Comparison of ENCODE assay signal across 22 cellular contexts in the genomic region with DNA sequence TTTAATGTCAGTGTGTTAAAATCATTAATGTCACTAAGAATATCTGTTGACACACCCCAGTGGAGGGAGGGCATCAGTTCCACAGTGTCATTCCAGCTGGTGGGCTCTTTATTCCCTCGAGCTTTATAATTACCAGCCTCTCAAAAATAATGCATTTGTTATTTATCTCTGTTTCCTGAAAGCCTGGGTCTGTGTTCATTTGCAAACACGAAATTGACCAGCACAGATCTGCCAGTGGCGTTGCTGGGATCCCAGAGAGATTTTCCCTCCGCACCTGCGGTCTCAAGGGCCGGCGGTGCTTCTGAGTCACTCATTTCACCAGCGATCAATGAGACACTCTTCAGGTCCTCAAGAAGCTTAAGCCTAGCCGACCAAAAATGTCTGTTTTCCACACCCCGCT. TPM values are rescaled to one million over a fixed set of nuclear protein-coding genes. Genes with fewer than 3 reads are reported as not detected.
DNase-seq lines count a peak whose midpoint lies in the region; TF ChIP-seq lines count a peak whose summit lies in the region.
"Had no signal": no experiment of that assay in that cellular context is flagged by ENCODE, and none has a peak within 500 bp of the region (broad histone marks: within the 10 kb centered on the region; RNA-seq: fewer than 3 reads in every experiment).

No MANE protein-coding gene starts in this region.

- H3K27ac ChIP-seq in endodermal cell (ENCODE audit: low read depth, low read length) (no peak overlapping the region), right atrium auricular region (no peak overlapping the region)
- H3K27ac ChIP-seq: C4-2B, Peyer's patch had no signal

- H3K4me3 ChIP-seq in endodermal cell (ENCODE audit: low read length), result no peak overlapping the region
- no peak overlapping the region for H3K4me3 ChIP-seq in right atrium auricular region
- H3K4me3 ChIP-seq: GM12878, Peyer's patch had no signal

- H3K4me1 ChIP-seq in endodermal cell (ENCODE audit: control insufficient read depth, insufficient read depth, low read length) (no peaks in the 10 kb centered on the region), right atrium auricular region (peaks cover 0 to 29% of the 10 kb centered on the region in 2 donors)

- H3K27ac Mint-ChIP-seq in endodermal cell (no peak overlapping the region), progenitor cell of endocrine pancreas (peak overlapping the region; percentile 56)
- H3K27ac Mint-ChIP-seq: activated naive CD8-positive, alpha-beta T cell treated with anti-CD3 and anti-CD28 coated beads for 36 hours; activated T-cell treated with anti-CD3 and anti-CD28 coated beads, Interleukin-2, amount 50 U/mL, for 72 hours; natural killer cell had no signal

- H3K9ac ChIP-seq in endodermal cell (ENCODE audit: extremely low read depth, low read length, poor library complexity, severe bottlenecking), result no peak overlapping the region

- DNase-seq in NCI-H82 (lab: John Stamatoyannopoulos, UW), result peak; percentile 64
- DNase-seq in NCI-H82 treated with DMSO at 0.1 percent for 48 hours (lab: John Stamatoyannopoulos, UW; ENCODE audit: unreplicated experiment), result no peak
- DNase-seq in NCI-H2227 treated with DMSO at 0.1 percent for 48 hours (lab: John Stamatoyannopoulos, UW), result peak; percentile 60
- peak; percentile 26 for DNase-seq in endodermal cell
- DNase-seq in progenitor cell of endocrine pancreas (ENCODE audit: low spot score, unreplicated experiment), result no peak
- DNase-seq in ecto neural progenitor cell (ENCODE audit: low spot score), result no peak
- DNase-seq in C1 segment of cervical spinal cord (lab: John Stamatoyannopoulos, UW), result no peak
- no peak for DNase-seq in right atrium auricular region (ENCODE audit: low spot score)
- DNase-seq: 8988T; activated naive CD8-positive, alpha-beta T cell treated with anti-CD3 and anti-CD28 coated beads for 36 hours; activated T-cell treated with anti-CD3 and anti-CD28 coated beads, Interleukin-2, amount 50 U/mL, for 72 hours; DMS 273 treated with DMSO at 0.1 percent for 48 hours; GF-D8; islet precursor cell; natural killer cell; Peyer's patch; small intestine; stimulated activated CD4-positive, alpha-beta T cell treated with anti-CD3 and anti-CD28 coated beads, Interleukin-4, amount 100 ng/mL, for 24 hours; T1000 had no signal

- H3K27me3 Mint-ChIP-seq in endodermal cell (ENCODE audit: insufficient read depth) (peaks cover 15% of the 10 kb centered on the region), progenitor cell of endocrine pancreas (peaks cover 7% of the 10 kb centered on the region)

- no peaks in the 10 kb centered on the region for H3K36me3 Mint-ChIP-seq in endodermal cell (ENCODE audit: low read depth)
- H3K36me3 Mint-ChIP-seq in progenitor cell of endocrine pancreas (ENCODE audit: insufficient read depth), result no peaks in the 10 kb centered on the region
- H3K36me3 Mint-ChIP-seq: brain, natural killer cell had no signal

- H3K27me3 ChIP-seq in endodermal cell (ENCODE audit: control insufficient read depth, insufficient read depth, low read length, poor library complexity, severe bottlenecking) (no peaks in the 10 kb centered on the region), right atrium auricular region (no peaks in the 10 kb centered on the region)
- H3K27me3 ChIP-seq: Peyer's patch had no signal

- no peaks in the 10 kb centered on the region for H3K36me3 ChIP-seq in endodermal cell (ENCODE audit: control insufficient read depth, insufficient read depth, low read length)
- H3K36me3 ChIP-seq in right atrium auricular region, result no peaks in the 10 kb centered on the region
- H3K36me3 ChIP-seq: Peyer's patch had no signal

- 85% methylated on average over 10 of the region's 10 CpGs for WGBS in endodermal cell (ENCODE audit: insufficient coverage in 1 of 2, insufficient read length in 1 of 2), 2 experiments

- H3K9me3 Mint-ChIP-seq in endodermal cell, result peaks cover 5% of the 10 kb centered on the region
- H3K9me3 Mint-ChIP-seq in progenitor cell of endocrine pancreas (ENCODE audit: low read depth), result no peaks in the 10 kb centered on the region
- H3K9me3 Mint-ChIP-seq: activated naive CD8-positive, alpha-beta T cell treated with anti-CD3 and anti-CD28 coated beads for 36 hours; natural killer cell had no signal

- no peak for TF ChIP-seq CTCF in endodermal cell (conservative IDR thresholded peaks at IDR 0.05)
- no peak for TF ChIP-seq CTCF in progenitor cell of endocrine pancreas (IDR thresholded peaks at IDR 0.05; ENCODE audit: unreplicated experiment)
- no peak for TF ChIP-seq CTCF in right atrium auricular region (IDR thresholded peaks at IDR 0.05)

- H3K4me1 Mint-ChIP-seq in endodermal cell, result peaks cover 35% of the 10 kb centered on the region
- H3K4me1 Mint-ChIP-seq in progenitor cell of endocrine pancreas (ENCODE audit: low read depth), result peaks cover 42% of the 10 kb centered on the region

- H3K9me3 ChIP-seq in endodermal cell (ENCODE audit: control insufficient read depth, low read length) (peaks cover 10% of the 10 kb centered on the region), right atrium auricular region (no peaks in the 10 kb centered on the region)
- H3K9me3 ChIP-seq: Peyer's patch had no signal

- H3K4me3 Mint-ChIP-seq in endodermal cell, result no peak overlapping the region
- H3K4me3 Mint-ChIP-seq in progenitor cell of endocrine pancreas (ENCODE audit: low read depth), result no peak overlapping the region
- H3K4me3 Mint-ChIP-seq: activated naive CD8-positive, alpha-beta T cell treated with anti-CD3 and anti-CD28 coated beads for 36 hours; activated T-cell treated with anti-CD3 and anti-CD28 coated beads, Interleukin-2, amount 50 U/mL, for 72 hours; natural killer cell had no signal

RNA-seq across cellular contexts. Expression of gene PYGB, which starts 5.7 kb away (rescaled TPM):
- total RNA-seq in endodermal cell, result 10 to 100 TPM; 59.3 to 66.8 TPM
- 48.4 TPM for polyA plus RNA-seq in endodermal cell (2013, experiment 1 of 2)
- 48.7 TPM for polyA plus RNA-seq in endodermal cell (2013, experiment 2 of 2)
- total RNA-seq in progenitor cell of endocrine pancreas, result 54.4 and 54.9 TPM in 2 replicates
- total RNA-seq in right atrium auricular region, result 100 to 1,000 TPM; 145 to 174 TPM

RNA-seq across cellular contexts. Expression of gene ENTPD6, which starts 46.7 kb away (rescaled TPM):
- 10 to 100 TPM; 77.1 to 93.6 TPM for total RNA-seq in endodermal cell
- 49.8 TPM for polyA plus RNA-seq in endodermal cell (2013, experiment 1 of 2)
- polyA plus RNA-seq in endodermal cell (2013, experiment 2 of 2), result 44.7 TPM
- total RNA-seq in progenitor cell of endocrine pancreas, result 85.1 and 89.2 TPM in 2 replicates
- total RNA-seq in right atrium auricular region, result 100 to 1,000 TPM in 1 of 2 donors, 10 to 100 TPM in 1; 75.9 to 116 TPM

Comparison
In these comparisons a context has a peak if more than half of its experiments do, and no peak if none do; other contexts are left out.
1. DNase-seq: peak in NCI-H82 (single experiment), NCI-H2227 treated with DMSO at 0.1 percent for 48 hours (single experiment) and endodermal cell (single experiment); none in NCI-H82 treated with DMSO at 0.1 percent for 48 hours (single experiment), progenitor cell of endocrine pancreas (single experiment), ecto neural progenitor cell (single experiment), C1 segment of cervical spinal cord (0 of 14) and right atrium auricular region (single experiment).